In genomic region chr19:29665215-29665825, GRCh38 we compare ENCODE assay signal across 8 cellular contexts. TPM values are rescaled to one million over a fixed set of nuclear protein-coding genes. Genes with fewer than 3 reads are reported as not detected.
DNase-seq lines count a peak whose midpoint lies in the region; ATAC-seq and TF ChIP-seq lines count a peak whose summit lies in the region.

Gene PLEKHF1 (plus strand): TSS chr19:29665461. CDS start chr19:29673840, 8,379 bp downstream.

- H3K4me3 ChIP-seq in liver (ENCODE audit: low read depth in 1 of 3, low read length in 3 of 3): peak within 1 kb of the TSS; percentile 76 to 90 (median 86)

- no peaks in the 10 kb centered on the region for H3K36me3 ChIP-seq in liver (ENCODE audit: control insufficient read depth in 4 of 4, insufficient read depth in 3 of 4, low read depth in 1 of 4, low read length in 3 of 4)

- peak in 1 of 2 donors; percentile 3 for TF ChIP-seq RAD21 in liver (IDR thresholded peaks at IDR 0.05)

- no peaks in the 10 kb centered on the region for H3K27me3 ChIP-seq in liver (ENCODE audit: control insufficient read depth in 4 of 4, insufficient read depth in 4 of 4, low read length in 3 of 4)

- DNase-seq in AG20443 (ENCODE audit: low spot score): peak; percentile 96
- peak; percentile 64 for DNase-seq in NCI-H510A (lab: John Stamatoyannopoulos, UW)
- DNase-seq in activated CD4-positive, alpha-beta T cell treated with anti-CD3 and anti-CD28 coated beads, Interleukin-2, amount 50 U/mL, for 1 hour: peak; percentile 76
- DNase-seq in dedifferentiated amniotic fluid mesenchymal stem cell (ENCODE audit: extremely low spot score): peak; percentile 49
- DNase-seq in stimulated activated CD4-positive, alpha-beta T cell treated with anti-CD3 and anti-CD28 coated beads, Interleukin-4, amount 100 ng/mL, for 1 hour: peak; percentile 86

- H3K27ac ChIP-seq in liver (ENCODE audit: low read depth in 1 of 2, low read length in 2 of 2): peak within 1 kb of the TSS; percentile 71 to 76

- ATAC-seq in GM18868 (IDR thresholded peaks at IDR 0.05; ENCODE audit: unreplicated experiment): peak; percentile 89
- peak; percentile 84 for ATAC-seq in HG03095 (IDR thresholded peaks at IDR 0.05; ENCODE audit: unreplicated experiment)

- TF ChIP-seq CTCF in liver (IDR thresholded peaks at IDR 0.05; ENCODE audit: low read depth, low read length, missing input control): no peak

- H3K9me3 ChIP-seq in liver (ENCODE audit: control insufficient read depth in 4 of 4, low read length in 3 of 4): no peaks in the 10 kb centered on the region

- H3K9ac ChIP-seq in liver (ENCODE audit: low read depth in 1 of 2, low read length in 2 of 2): peak within 1 kb of the TSS; percentile 61 to 90

- peaks cover 21 to 52% (median 27%) of the 10 kb centered on the region in 4 donors for H3K4me1 ChIP-seq in liver (ENCODE audit: control insufficient read depth in 4 of 4, insufficient read depth in 4 of 4, low read length in 3 of 4)

- under 1% methylated on average over 75 of the region's 75 CpGs for WGBS in liver

TF ChIP-seq in liver, 16 proteins besides CTCF, POLR2A, EP300 and RAD21:
- TF ChIP-seq NR2F2 (IDR thresholded peaks at IDR 0.05) (peak; percentile 27), YY1 (IDR thresholded peaks at IDR 0.05) (no peak)
TF ChIP-seq in liver: peak in this region for 1.

RNA-seq across cellular contexts. Expression of gene PLEKHF1, which starts in this region (rescaled TPM):
- 10 to 100 TPM in 1 of 2 donors, 1 to 10 TPM in 1; 2.9 to 15.1 TPM for total RNA-seq in liver
- 10 to 100 TPM in 1 of 2 donors, 1 to 10 TPM in 1; 5.0 to 12.8 TPM for polyA plus RNA-seq in liver

Comparison
In these comparisons a context has a peak if more than half of its experiments do, and no peak if none do; other contexts are left out.
1. Peak in every context shown above with its lines: DNase-seq, ATAC-seq, H3K4me3 ChIP-seq and H3K27ac ChIP-seq.